ENCODE assay signal across 17 cellular contexts in the genomic region with DNA sequence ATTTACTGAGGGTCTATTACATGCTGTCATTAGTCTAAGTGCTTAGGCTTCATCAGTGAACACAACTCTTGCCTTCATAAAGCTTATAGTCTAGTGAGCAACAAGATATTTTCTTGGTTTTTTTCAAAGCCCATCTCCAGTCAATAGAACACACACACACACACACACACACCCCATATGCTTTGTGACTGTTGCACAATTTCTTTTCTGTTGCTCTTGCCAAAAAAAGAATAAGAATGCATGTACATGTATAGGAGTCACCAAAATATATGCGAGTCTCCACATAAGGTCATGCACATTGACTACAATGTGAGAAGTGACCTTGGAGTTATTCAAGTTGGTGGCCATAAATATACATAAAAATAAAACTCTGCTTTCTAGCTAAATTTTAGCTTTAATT.
"Had no signal": no experiment of that assay in that cellular context is flagged by ENCODE, and none has a peak within 500 bp of the region (broad histone marks: within the 10 kb centered on the region; RNA-seq: fewer than 3 reads in every experiment).

No MANE protein-coding gene starts in this region.

- ATAC-seq: activated CD8-positive, alpha-beta T cell treated with anti-CD3 and anti-CD28 coated beads for 36 hours; activated T-cell treated with anti-CD3 and anti-CD28 coated beads, Interleukin-2, amount 50 U/mL, for 4 hours; left lobe of liver; T-cell; WTC11 had no signal

- H3K4me3 ChIP-seq: lung, tibial nerve, uterus had no signal

- H3K4me1 ChIP-seq: tibial nerve, uterus had no signal

- H3K9me3 ChIP-seq: uterus had no signal

- H3K27me3 ChIP-seq: tibial nerve, uterus had no signal

- DNase-seq: activated CD4-positive, alpha-beta T cell treated with anti-CD3 and anti-CD28 coated beads for 48 hours; activated CD8-positive, alpha-beta T cell treated with anti-CD3 and anti-CD28 coated beads for 36 hours; activated naive CD4-positive, alpha-beta T cell treated with anti-CD3 and anti-CD28 coated beads for 36 hours; activated T-cell treated with anti-CD3 and anti-CD28 coated beads, Interleukin-2, amount 50 U/mL, for 4 hours; aorta; cerebellar nuclear complex; effector CD8-positive, alpha-beta T cell; foreskin melanocyte; head of caudate nucleus; kidney; nucleus accumbens; T-cell; uterus had no signal

- H3K36me3 ChIP-seq: tibial nerve, uterus had no signal

- H3K27ac ChIP-seq: tibial nerve, uterus had no signal
